In genomic region chr3:58526124-58526957, GRCh38 we compare ENCODE assay signal across 1 cellular context.
TF ChIP-seq lines count a peak whose summit lies in the region.

No MANE protein-coding gene starts in this region.

TF ChIP-seq in HEK293, 187 proteins besides CTCF, POLR2A, EP300 and RAD21 (continued from another document):
- TF ChIP-seq TSHZ1 (tag by site-specific recombination; IDR thresholded peaks at IDR 0.05; ENCODE audit: borderline replicate concordance), result no peak
- TF ChIP-seq ZFP69B (tag by site-specific recombination; IDR thresholded peaks at IDR 0.05), result peak; percentile 66
- peak; percentile 77 for TF ChIP-seq REST (tag by site-specific recombination; IDR thresholded peaks at IDR 0.05)
- no peak for TF ChIP-seq ZBTB48 (tag by site-specific recombination; IDR thresholded peaks at IDR 0.05)
- no peak for TF ChIP-seq ELK4 (IDR thresholded peaks at IDR 0.05; ENCODE audit: borderline replicate concordance, low read depth, low read length)
- TF ChIP-seq ZNF555 (tag by site-specific recombination; conservative IDR thresholded peaks at IDR 0.05), result no peak
- TF ChIP-seq ZNF518A (tag by site-specific recombination; conservative IDR thresholded peaks at IDR 0.05; ENCODE audit: low read depth), result peak; percentile 36; the same call in 1 of the 2 replicates
- peak; percentile 78 for TF ChIP-seq SP7 (tag by site-specific recombination; IDR thresholded peaks at IDR 0.05)
- no peak for TF ChIP-seq ZNF146 (tag by site-specific recombination; IDR thresholded peaks at IDR 0.05)
- peak; percentile 17 for TF ChIP-seq ZBTB26 (tag by site-specific recombination; optimal IDR thresholded peaks at IDR 0.05)
- no peak for TF ChIP-seq ZSCAN23 (tag by site-specific recombination; IDR thresholded peaks at IDR 0.05)
- TF ChIP-seq MZF1 (tag by site-specific recombination; IDR thresholded peaks at IDR 0.05; ENCODE audit: borderline replicate concordance), result no peak
- TF ChIP-seq ZNF514 (tag by site-specific recombination; IDR thresholded peaks at IDR 0.05), result no peak
- TF ChIP-seq ZBTB17 (tag by site-specific recombination; IDR thresholded peaks at IDR 0.05), result 0 out of 2 replicates have a peak, but pooled peaks have one; percentile 41
- no peak for TF ChIP-seq GLI4 (tag by site-specific recombination; IDR thresholded peaks at IDR 0.05)
